In genomic region chr15:69302087-69302486, GRCh38 we compare ENCODE assay signal across 7 cellular contexts. TPM values are rescaled to one million over a fixed set of nuclear protein-coding genes. Genes with fewer than 3 reads are reported as not detected.
"Had no signal": no experiment of that assay in that cellular context is flagged by ENCODE, and none has a peak within 500 bp of the region (broad histone marks: within the 10 kb centered on the region; RNA-seq: fewer than 3 reads in every experiment).

No MANE protein-coding gene starts in this region.

RNA-seq across cellular contexts. Expression of gene PAQR5, which starts 3.4 kb away (rescaled TPM):
- total RNA-seq: activated B cell treated with CpG ODN at 0.5 μM for 24 hours; activated CD4-positive, alpha-beta T cell treated with anti-CD3 and anti-CD28 coated beads, Interleukin-2, amount 10 ng/mL, durations not matched to agents 24 days and 14 days; activated T-helper 1 cell treated with anti-CD3 and anti-CD28 coated beads, Interleukin-12 subunit alpha, Interleukin-12 subunit beta, Interleukin-2, Interleukin-4 antibody, amounts not matched to agents 30 ng/mL and 10 ng/mL and 1 ng/mL, durations not matched to agents 14 hours and 24 hours and 36 hours; activated T-helper 17 cell treated with anti-CD3 and anti-CD28 coated beads, Interleukin-2, amount 50 U/mL, for 72 hours; T-helper 1 cell treated with Interleukin-12 subunit alpha and Interleukin-12 subunit beta and Interleukin-4 antibody, amounts not matched to agents 30 ng/mL and 1 ng/mL, for 36 hours; T-helper 17 cell; T-helper 2 cell treated with Interferon-gamma antibody and Interleukin-4, amounts not matched to agents 100 ng/mL and 5 ng/mL, for 36 hours had no signal
